In the genomic region with DNA sequence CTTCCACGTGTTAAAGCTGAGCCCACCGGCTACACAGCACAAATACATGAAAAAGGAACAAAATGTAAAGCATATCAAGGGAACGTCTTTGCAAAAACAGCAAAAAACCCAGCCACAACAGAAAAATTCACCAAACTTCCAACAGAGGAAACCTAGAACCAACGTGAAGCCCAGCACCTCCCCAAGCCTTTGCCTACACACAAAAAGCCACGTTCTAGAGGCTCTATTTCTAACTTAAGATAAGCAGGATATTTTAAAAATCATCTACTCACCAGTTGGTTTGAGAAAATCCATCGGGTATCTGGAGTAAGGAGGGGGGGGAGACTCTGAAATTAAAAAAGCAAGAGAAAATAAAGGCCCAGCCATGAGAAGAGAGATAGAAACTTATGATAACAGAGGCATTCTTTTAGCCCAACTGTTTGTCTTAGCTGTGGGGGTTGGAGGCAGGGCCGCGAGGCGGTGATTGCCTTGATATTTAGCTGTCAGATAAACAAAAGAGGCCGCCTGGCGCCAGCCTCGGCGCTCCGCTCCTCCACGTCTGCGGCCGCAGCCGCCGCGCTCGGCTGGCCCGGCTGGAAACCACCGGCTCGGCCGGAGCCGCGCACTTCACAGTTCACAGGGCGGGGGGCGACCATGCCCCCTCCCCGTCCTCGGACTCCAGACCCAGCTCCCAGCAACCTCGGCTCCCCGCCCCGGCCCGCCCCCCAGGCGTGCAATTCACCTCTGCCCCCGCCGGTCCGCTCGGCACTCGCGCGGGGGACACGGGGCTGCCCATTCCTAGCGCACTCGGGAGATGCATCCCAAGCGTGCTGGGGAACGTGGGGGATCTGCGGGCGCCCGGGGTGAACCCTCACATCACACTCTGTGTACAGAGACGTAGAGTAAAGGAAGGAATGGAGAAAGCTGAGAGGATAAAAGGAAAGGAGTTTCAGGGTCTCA, we compare ENCODE assay signal across 8 cellular contexts. TPM values are rescaled to one million over a fixed set of nuclear protein-coding genes. Genes with fewer than 3 reads are reported as not detected.
DNase-seq lines count a peak whose midpoint lies in the region; ATAC-seq and TF ChIP-seq lines count a peak whose summit lies in the region.

No MANE protein-coding gene starts in this region.

- H3K4me3 ChIP-seq in SK-N-MC (peak overlapping the region; percentile 90), skin epidermis (peak overlapping the region; percentile 56 to 87 (median 81))

- H3K36me3 ChIP-seq in SK-N-MC (ENCODE audit: insufficient read depth, low read length): peaks cover 3% of the 10 kb centered on the region; the same call in 1 of the 2 replicates

- DNase-seq in COLO829 (ENCODE audit: low spot score) (peak; percentile 72), HT1080 (ENCODE audit: low read depth) (peak; percentile 65), SK-N-MC (ENCODE audit: low read depth, low spot score) (no peak), iPS-NIHi11 (ENCODE audit: low spot score) (peak; percentile 75)

- peaks cover 60% of the 10 kb centered on the region for H3K4me1 Mint-ChIP-seq in brain

- H3K27ac Mint-ChIP-seq in brain: peak overlapping the region; percentile 86 to 99 (median 94)

- ATAC-seq in HG03521 (IDR thresholded peaks at IDR 0.05; ENCODE audit: unreplicated experiment): no peak
- ATAC-seq in HG03108 (IDR thresholded peaks at IDR 0.05; ENCODE audit: unreplicated experiment): no peak

- H3K27me3 Mint-ChIP-seq in brain: peaks cover 21% of the 10 kb centered on the region

- H3K9me3 ChIP-seq in SK-N-MC (ENCODE audit: low read depth, low read length): no peaks in the 10 kb centered on the region

- peaks cover 0 to 6% (median 0%) of the 10 kb centered on the region in 5 experiments for H3K9me3 Mint-ChIP-seq in brain

- H3K27ac ChIP-seq in SK-N-MC (no peak overlapping the region), skin epidermis (peak overlapping the region in 20 of 21 experiments; percentile 3 to 100 (median 94))

- H3K9ac ChIP-seq in SK-N-MC (ENCODE audit: insufficient read length): peak overlapping the region; percentile 64

- H3K4me3 Mint-ChIP-seq in brain: peak overlapping the region; percentile 89 to 100 (median 99)

- peaks cover 16% of the 10 kb centered on the region for H3K36me3 Mint-ChIP-seq in brain

- TF ChIP-seq CTCF in brain (conservative IDR thresholded peaks at IDR 0.05): no peak

RNA-seq across cellular contexts. Expression of a gene that starts 2.4 kb away (rescaled TPM):
- total RNA-seq in HT1080 (2014; rRNA removed; shearing (Covaris generic)): 17.8 and 19.6 TPM in 2 replicates
- 12.1 and 14.0 TPM in 2 replicates for polyA plus RNA-seq in HT1080 (2015; cell fraction: cytosol; rRNA removed)
- 21.4 and 26.5 TPM in 2 replicates for polyA plus RNA-seq in HT1080 (2015; cell fraction: nucleus; rRNA removed)
- 8.0 TPM for polyA plus RNA-seq in brain (ENCODE audit: insufficient read depth, low read depth, low replicate concordance)
